In the genomic region with DNA sequence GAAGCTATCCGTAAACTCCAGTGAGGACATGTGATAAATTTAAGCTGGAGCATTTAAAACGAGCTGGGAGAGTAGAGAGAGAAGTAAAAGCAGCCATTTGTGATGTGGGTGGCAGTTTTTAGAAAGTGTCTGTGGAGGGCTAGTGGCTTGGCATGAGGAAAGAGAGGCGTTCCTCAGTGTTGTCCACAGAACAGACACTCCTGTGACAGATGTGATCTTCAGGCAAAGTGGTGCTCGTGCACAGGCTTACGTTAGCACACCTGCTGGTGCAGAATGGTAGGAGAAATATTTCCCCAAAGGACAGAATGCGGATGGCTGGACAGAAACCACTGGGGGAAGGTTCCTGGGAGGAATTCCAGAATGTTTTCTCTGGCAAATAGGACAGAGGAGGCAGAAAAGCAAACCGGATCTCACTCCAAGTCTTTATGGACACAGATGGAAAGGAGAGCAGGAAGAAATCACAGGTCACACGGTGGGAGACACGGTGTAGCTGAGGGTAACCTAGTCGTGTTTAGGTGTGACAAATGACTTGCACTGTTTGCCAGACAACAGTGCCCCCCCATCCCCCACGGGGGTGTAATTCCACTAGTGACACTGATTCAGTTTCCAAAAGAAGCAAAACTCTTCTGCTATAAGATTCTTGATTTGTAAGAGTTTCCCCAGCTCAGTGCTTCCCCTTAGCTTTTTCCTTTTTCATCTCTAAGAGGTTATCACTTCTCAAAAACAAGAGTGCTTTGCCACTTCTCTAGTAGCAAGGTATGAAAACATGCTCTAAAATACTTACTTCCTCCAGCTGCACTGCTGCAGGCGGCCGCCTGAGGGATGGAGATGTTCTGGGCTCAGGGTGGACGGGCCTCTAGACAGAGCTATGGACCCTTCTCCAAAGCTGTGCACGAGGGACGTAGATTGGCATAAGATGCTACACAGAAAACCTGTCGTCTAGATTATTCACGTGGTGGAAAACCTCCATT, we compare ENCODE assay signal across 9 cellular contexts.
DNase-seq lines count a peak whose midpoint lies in the region; ATAC-seq lines count a peak whose summit lies in the region.
"Had no signal": no experiment of that assay in that cellular context is flagged by ENCODE, and none has a peak within 500 bp of the region (broad histone marks: within the 10 kb centered on the region; RNA-seq: fewer than 3 reads in every experiment).

No MANE protein-coding gene starts in this region.

- H3K36me3 Mint-ChIP-seq in activated CD4-positive, alpha-beta T cell treated with anti-CD3 and anti-CD28 coated beads for 36 hours (ENCODE audit: low read depth), result no peaks in the 10 kb centered on the region

- peaks cover 5% of the 10 kb centered on the region for H3K27me3 Mint-ChIP-seq in activated CD4-positive, alpha-beta T cell treated with anti-CD3 and anti-CD28 coated beads for 36 hours

- H3K4me1 Mint-ChIP-seq in activated CD4-positive, alpha-beta T cell treated with anti-CD3 and anti-CD28 coated beads for 36 hours, result no peaks in the 10 kb centered on the region

- peak; percentile 63 for DNase-seq in myocyte (ENCODE audit: low read depth)
- no peak for DNase-seq in activated CD4-positive, alpha-beta T cell treated with anti-CD3 and anti-CD28 coated beads for 36 hours
- DNase-seq in OCI-M2 (lab: John Stamatoyannopoulos, UW; ENCODE audit: unreplicated experiment), result no peak
- no peak for DNase-seq in posterior cingulate gyrus
- no peak for DNase-seq in NCI-H2196 treated with DMSO at 0.1 percent for 48 hours (lab: John Stamatoyannopoulos, UW; ENCODE audit: unreplicated experiment)
- DNase-seq: HCEC 1CT had no signal

- intact Hi-C loops in activated CD4-positive, alpha-beta T cell treated with anti-CD3 and anti-CD28 coated beads for 36 hours (cut with DNase I, micrococcal nuclease), result no loop called here
- intact Hi-C loops in posterior cingulate gyrus (cut with DNase I), result no loop called here

- H3K27ac Mint-ChIP-seq in activated CD4-positive, alpha-beta T cell treated with anti-CD3 and anti-CD28 coated beads for 36 hours, result no peak overlapping the region

- CTCF ChIA-PET in activated CD4-positive, alpha-beta T cell treated with anti-CD3 and anti-CD28 coated beads for 36 hours (lab: Charles Lee), result no interaction called here

- no peak overlapping the region for H3K4me3 Mint-ChIP-seq in activated CD4-positive, alpha-beta T cell treated with anti-CD3 and anti-CD28 coated beads for 36 hours

- ATAC-seq in GM18511 (IDR thresholded peaks at IDR 0.05; ENCODE audit: unreplicated experiment) (peak; percentile 54), GM21529 (IDR thresholded peaks at IDR 0.05; ENCODE audit: unreplicated experiment) (peak; percentile 50), HG03521 (IDR thresholded peaks at IDR 0.05; ENCODE audit: unreplicated experiment) (peak; percentile 44)
- ATAC-seq in activated CD4-positive, alpha-beta T cell treated with anti-CD3 and anti-CD28 coated beads for 36 hours, result no peak

- H3K9me3 Mint-ChIP-seq in activated CD4-positive, alpha-beta T cell treated with anti-CD3 and anti-CD28 coated beads for 36 hours (ENCODE audit: low read depth), result no peaks in the 10 kb centered on the region

- POLR2A ChIA-PET in activated CD4-positive, alpha-beta T cell treated with anti-CD3 and anti-CD28 coated beads for 36 hours (lab: Charles Lee), result no interaction called here
